Comparison of ENCODE assay signal across 8 cellular contexts in genomic region chr10:118754132-118754555, GRCh38. TPM values are rescaled to one million over a fixed set of nuclear protein-coding genes. Genes with fewer than 3 reads are reported as not detected.
DNase-seq lines count a peak whose midpoint lies in the region; ATAC-seq and TF ChIP-seq lines count a peak whose summit lies in the region.

No MANE protein-coding gene starts in this region.

- no peak for TF ChIP-seq EP300 in upper lobe of left lung (IDR thresholded peaks at IDR 0.05)

- no peaks in the 10 kb centered on the region for H3K9me3 Mint-ChIP-seq in nephron

- H3K9ac ChIP-seq in fibroblast of lung (ENCODE audit: insufficient read depth, low read length) = peak overlapping the region; percentile 94

- peak; percentile 6 for ATAC-seq in HG02642 (IDR thresholded peaks at IDR 0.05; ENCODE audit: poor library complexity, unreplicated experiment)
- ATAC-seq in upper lobe of left lung (ENCODE audit: low FRiP score in 2 of 2) = peak; percentile 34 to 46

- peaks cover 5% of the 10 kb centered on the region for H4K20me1 ChIP-seq in fibroblast of lung (ENCODE audit: control insufficient read depth, extremely low read depth, insufficient read depth, low read length)

- H3K4me2 ChIP-seq in fibroblast of lung (ENCODE audit: extremely low read depth, insufficient read depth, low read length) = peak overlapping the region; percentile 99

- peak overlapping the region; percentile 87 for H2AFZ ChIP-seq in fibroblast of lung (ENCODE audit: low read length)

- H3K4me3 Mint-ChIP-seq in nephron = peak overlapping the region; percentile 93 to 99 (median 98)

- no peaks in the 10 kb centered on the region for H3K27me3 Mint-ChIP-seq in nephron (ENCODE audit: low read depth)

- H3K4me3 ChIP-seq in fibroblast of lung (replicated peaks in 1 of 4; ENCODE audit: control extremely low read depth in 1 of 4, insufficient read depth in 1 of 4, low read depth in 3 of 4, low read length in 4 of 4) = peak overlapping the region; percentile 92 to 99 (median 94)
- H3K4me3 ChIP-seq in upper lobe of left lung = peak overlapping the region; percentile 75 to 99 (median 92)

- peaks cover 18% of the 10 kb centered on the region for H3K36me3 Mint-ChIP-seq in nephron (ENCODE audit: low read depth)

- TF ChIP-seq CTCF in fibroblast of lung (conservative IDR thresholded peaks at IDR 0.05 in 1 of 2, IDR thresholded peaks at IDR 0.05 in 1 of 2; ENCODE audit: low read depth in 1 of 2, low read length in 2 of 2) (no peak), nephron (IDR thresholded peaks at IDR 0.05; ENCODE audit: unreplicated experiment in 3 of 3) (no peak), upper lobe of left lung (IDR thresholded peaks at IDR 0.05) (no peak)

- H3K27ac ChIP-seq in fibroblast of lung (ENCODE audit: insufficient read depth, low read length) = peak overlapping the region; percentile 83
- H3K27ac ChIP-seq in upper lobe of left lung = peak overlapping the region; percentile 91 to 96 (median 93)

- H3K27me3 ChIP-seq in fibroblast of lung (ENCODE audit: control insufficient read depth, insufficient read depth, low read length) (no peaks in the 10 kb centered on the region), upper lobe of left lung (no peaks in the 10 kb centered on the region)

- H3K4me1 ChIP-seq in fibroblast of lung (ENCODE audit: control insufficient read depth, extremely low read depth, insufficient read depth, low read length) (no peaks in the 10 kb centered on the region), upper lobe of left lung (peaks cover 18 to 35% (median 26%) of the 10 kb centered on the region in 4 donors)

- H3K9me3 ChIP-seq in fibroblast of lung (ENCODE audit: control insufficient read depth, insufficient read depth, low read depth, low read length) (no peaks in the 10 kb centered on the region), upper lobe of left lung (no peaks in the 10 kb centered on the region)

- H3K36me3 ChIP-seq in fibroblast of lung (ENCODE audit: control insufficient read depth, insufficient read depth, low read length) = no peaks in the 10 kb centered on the region
- H3K36me3 ChIP-seq in upper lobe of left lung = no peaks in the 10 kb centered on the region

- no peak for TF ChIP-seq POLR2A in upper lobe of left lung (IDR thresholded peaks at IDR 0.05)

- DNase-seq in DMS53 (lab: John Stamatoyannopoulos, UW) = peak; percentile 64
- DNase-seq in DMS53 treated with DMSO at 0.1 percent for 48 hours (lab: John Stamatoyannopoulos, UW; ENCODE audit: unreplicated experiment) = no peak
- peak; percentile 13 for DNase-seq in NCI-H226
- peak; percentile 59 to 64 for DNase-seq in activated T-cell treated with anti-CD3 and anti-CD28 coated beads, Interleukin-2, amount 50 U/mL, for 48 hours
- peak; percentile 30 to 31 for DNase-seq in fibroblast of lung (ENCODE audit: low read depth in 2 of 2)
- peak; percentile 70 to 90 for DNase-seq in upper lobe of left lung

- WGBS in upper lobe of left lung, 2 donors = 1 to 3% methylated on average over 21 to 25 of the region's 26 CpGs

- peaks cover 54% of the 10 kb centered on the region for H3K79me2 ChIP-seq in fibroblast of lung (ENCODE audit: control insufficient read depth, insufficient read depth, low read length)

- H3K4me1 Mint-ChIP-seq in nephron = peaks cover 22% of the 10 kb centered on the region

- peak overlapping the region; percentile 73 to 99 (median 96) for H3K27ac Mint-ChIP-seq in nephron

RNA-seq across cellular contexts. Expression of gene CACUL1, which starts 0.6 kb away (rescaled TPM):
- total RNA-seq in fibroblast of lung (21.3 and 25.3 TPM in 2 replicates), upper lobe of left lung (10 to 100 TPM; 23.3 to 44.0 (median 38.2) TPM)
- 12.0 and 15.7 TPM in 2 replicates for polyA plus RNA-seq in fibroblast of lung
- polyA plus RNA-seq in fibroblast of lung (2012) = 12.9 and 15.7 TPM in 2 replicates
- polyA minus RNA-seq in fibroblast of lung (ENCODE audit: low replicate concordance) = 4.6 and 11.0 TPM in 2 replicates
